In genomic region chr1:197924516-197925123, GRCh38 we compare ENCODE assay signal across 8 cellular contexts. TPM values are rescaled to one million over a fixed set of nuclear protein-coding genes. Genes with fewer than 3 reads are reported as not detected.
DNase-seq lines count a peak whose midpoint lies in the region; ATAC-seq, FAIRE-seq and TF ChIP-seq lines count a peak whose summit lies in the region.

No MANE protein-coding gene starts in this region.

- H2BK5ac ChIP-seq in neuronal stem cell (ENCODE audit: low read length) = no peak overlapping the region

- H2AFZ ChIP-seq in neuronal stem cell (ENCODE audit: low read length) = no peak overlapping the region

- H3K18ac ChIP-seq in neuronal stem cell (ENCODE audit: low read length) = no peak overlapping the region

- H4K8ac ChIP-seq in neuronal stem cell (ENCODE audit: low read depth, low read length) = no peak overlapping the region

- H3K27ac ChIP-seq in neuronal stem cell (replicated peaks; ENCODE audit: low read length) = no peak overlapping the region

- H3K4me1 ChIP-seq in neuronal stem cell (ENCODE audit: control insufficient read depth in 2 of 2, insufficient read depth in 1 of 2, low read depth in 1 of 2, low read length in 2 of 2) = peaks cover 0 to 16% of the 10 kb centered on the region in 2 donors

- no peak overlapping the region for H3K9ac ChIP-seq in neuronal stem cell (ENCODE audit: low read depth, low read length, poor library complexity)

- ATAC-seq in GM21529 (IDR thresholded peaks at IDR 0.05; ENCODE audit: unreplicated experiment) = peak; percentile 72

- H3K9me3 ChIP-seq in neuronal stem cell (replicated peaks in 1 of 2; ENCODE audit: control insufficient read depth in 2 of 2, insufficient read depth in 1 of 2, low read depth in 1 of 2, low read length in 2 of 2) = peaks cover 0 to 2% of the 10 kb centered on the region in 2 donors

- no peaks in the 10 kb centered on the region for H3K36me3 ChIP-seq in neuronal stem cell (replicated peaks in 1 of 2; ENCODE audit: control insufficient read depth in 2 of 2, insufficient read depth in 2 of 2, low read length in 2 of 2)

- H3K4me3 ChIP-seq in epithelial cell of esophagus (ENCODE audit: low read length) = no peak overlapping the region
- no peak overlapping the region for H3K4me3 ChIP-seq in neuronal stem cell (ENCODE audit: low read length in 2 of 2)

- no peak overlapping the region for H3K4me2 ChIP-seq in neuronal stem cell (ENCODE audit: insufficient read depth, low read length, poor library complexity, severe bottlenecking)

- FAIRE-seq in HTR-8/SVneo (lab: Jason Lieb, UNC) = no peak

- TF ChIP-seq CTCF in epithelial cell of esophagus (IDR thresholded peaks at IDR 0.05; ENCODE audit: insufficient read depth, low read depth, low read length, missing control alignments) = peak; percentile 77

- H4K91ac ChIP-seq in neuronal stem cell (ENCODE audit: low read depth, low read length, poor library complexity) = no peak overlapping the region

- no peak overlapping the region for H2AK5ac ChIP-seq in neuronal stem cell (ENCODE audit: low read depth, low read length)

- H2BK12ac ChIP-seq in neuronal stem cell (ENCODE audit: low read length) = no peak overlapping the region

- WGBS in neuronal stem cell (ENCODE audit: extremely low coverage in 2 of 2, insufficient read length in 2 of 2, insufficient replicate concordance in 1 of 2), 2 donors = no CpG with 5 or more reads among the region's 4 CpGs

- no peak overlapping the region for H3K23ac ChIP-seq in neuronal stem cell (ENCODE audit: low read depth, low read length, poor library complexity)

- H3K4ac ChIP-seq in neuronal stem cell (ENCODE audit: low read length) = no peak overlapping the region

- peaks cover 13 to 84% (median 33%) of the 10 kb centered on the region in 3 experiments for H3K27me3 ChIP-seq in neuronal stem cell (ENCODE audit: control insufficient read depth in 3 of 3, insufficient read depth in 3 of 3, low read depth in 1 of 3, low read length in 3 of 3)

- H2BK15ac ChIP-seq in neuronal stem cell (ENCODE audit: low read length) = no peak overlapping the region

- peak; percentile 38 for DNase-seq in NCI-H510A treated with DMSO at 0.1 percent for 48 hours (lab: John Stamatoyannopoulos, UW)
- no peak for DNase-seq in NCI-H510A (lab: John Stamatoyannopoulos, UW)
- DNase-seq in HTR-8/SVneo (ENCODE audit: insufficient read length, low spot score) = peak; percentile 58
- peak; percentile 70 for DNase-seq in RKO (ENCODE audit: low spot score)
- peak; percentile 69 for DNase-seq in epithelial cell of esophagus (ENCODE audit: low read depth)
- peak; percentile 47 for DNase-seq in neuronal stem cell (ENCODE audit: low spot score)
- DNase-seq in activated gamma-delta T cell treated with Interleukin-2 at 50 U/mL for 16 hours = no peak

- H2BK120ac ChIP-seq in neuronal stem cell (ENCODE audit: low read depth, low read length) = no peak overlapping the region

- H3K79me1 ChIP-seq in neuronal stem cell (ENCODE audit: low read depth, low read length) = no peaks in the 10 kb centered on the region

- H3K14ac ChIP-seq in neuronal stem cell (ENCODE audit: low read length) = no peak overlapping the region

RNA-seq across cellular contexts. Expression of gene LHX9, which starts 7.4 kb away (rescaled TPM):
- polyA plus RNA-seq in neuronal stem cell (2013, experiment 1 of 2) = 0.06 TPM
- 0.03 TPM for polyA plus RNA-seq in neuronal stem cell (2013, experiment 2 of 2)

RNA-seq across cellular contexts. Expression of gene C1orf53, which starts 22.2 kb away (rescaled TPM):
- polyA plus RNA-seq in neuronal stem cell (2013, experiment 1 of 2) = 2.5 TPM
- 3.7 TPM for polyA plus RNA-seq in neuronal stem cell (2013, experiment 2 of 2)

Comparison
In these comparisons a context has a peak if more than half of its experiments do, and no peak if none do; other contexts are left out.
1. DNase-seq: peak in NCI-H510A treated with DMSO at 0.1 percent for 48 hours (single experiment), HTR-8/SVneo (single experiment), RKO (single experiment), epithelial cell of esophagus (single experiment) and neuronal stem cell (single experiment); none in NCI-H510A (single experiment) and activated gamma-delta T cell treated with Interleukin-2 at 50 U/mL for 16 hours (single experiment).